In genomic region chr17:535165-535564, GRCh38 we compare ENCODE assay signal across 1 cellular context.
TF ChIP-seq lines count a peak whose summit lies in the region.

No MANE protein-coding gene starts in this region.

TF ChIP-seq in WTC11, 78 proteins besides CTCF, POLR2A, EP300 and RAD21:
- TF ChIP-seq HMGXB4 (CRISPR knock-in tag; IDR thresholded peaks at IDR 0.05), result no peak
- no peak for TF ChIP-seq JUN (CRISPR knock-in tag; IDR thresholded peaks at IDR 0.05)
- no peak for TF ChIP-seq GTF2I (CRISPR knock-in tag; conservative IDR thresholded peaks at IDR 0.05)
- no peak for TF ChIP-seq ZNF396 (CRISPR knock-in tag; IDR thresholded peaks at IDR 0.05; ENCODE audit: borderline replicate concordance)
- TF ChIP-seq ATF2 (CRISPR knock-in tag; IDR thresholded peaks at IDR 0.05; ENCODE audit: borderline replicate concordance, low read depth), result no peak
- TF ChIP-seq E2F1 (CRISPR knock-in tag; IDR thresholded peaks at IDR 0.05), result no peak
- TF ChIP-seq NFYB (CRISPR knock-in tag; conservative IDR thresholded peaks at IDR 0.05; ENCODE audit: low read depth), result no peak
- no peak for TF ChIP-seq RORB (CRISPR knock-in tag; IDR thresholded peaks at IDR 0.05)
- TF ChIP-seq ZNF671 (CRISPR knock-in tag; IDR thresholded peaks at IDR 0.05), result no peak
- TF ChIP-seq SOX15 (CRISPR knock-in tag; IDR thresholded peaks at IDR 0.05), result no peak
- no peak for TF ChIP-seq ZNF532 (CRISPR knock-in tag; IDR thresholded peaks at IDR 0.05; ENCODE audit: borderline replicate concordance)
- no peak for TF ChIP-seq STAT6 (CRISPR knock-in tag; conservative IDR thresholded peaks at IDR 0.05; ENCODE audit: low read depth)
- TF ChIP-seq ESRRA (CRISPR knock-in tag; IDR thresholded peaks at IDR 0.05; ENCODE audit: borderline replicate concordance), result no peak
- no peak for TF ChIP-seq AFF4 (CRISPR knock-in tag; IDR thresholded peaks at IDR 0.05; ENCODE audit: borderline replicate concordance)
- no peak for TF ChIP-seq AR (CRISPR knock-in tag; IDR thresholded peaks at IDR 0.05)
- TF ChIP-seq E2F5 (CRISPR knock-in tag; IDR thresholded peaks at IDR 0.05), result no peak
TF ChIP-seq in WTC11: peak in this region for 0.
